ENCODE assay signal across 8 cellular contexts in genomic region chr10:92242910-92243671, GRCh38. TPM values are rescaled to one million over a fixed set of nuclear protein-coding genes. Genes with fewer than 3 reads are reported as not detected.
DNase-seq lines count a peak whose midpoint lies in the region; ATAC-seq and TF ChIP-seq lines count a peak whose summit lies in the region.

No MANE protein-coding gene starts in this region.

- H3K27ac ChIP-seq in SJCRH30 (no peak overlapping the region), adrenal gland (peak overlapping the region in 4 of 5 donors; percentile 8 to 61 (median 48)), neural progenitor cell (no peak overlapping the region), uterus (peak overlapping the region; percentile 22 to 50)

- peaks cover 24% of the 10 kb centered on the region for H3F3A ChIP-seq in neural progenitor cell (ENCODE audit: low read depth)

- H3K27me3 ChIP-seq in MG63 (no peaks in the 10 kb centered on the region), SJCRH30 (no peaks in the 10 kb centered on the region), adrenal gland (no peaks in the 10 kb centered on the region), neural progenitor cell (peaks cover 33% of the 10 kb centered on the region), uterus (no peaks in the 10 kb centered on the region)

- intact Hi-C loops in adrenal gland (cut with DNase I) (loop anchor here in 1 of 2 donors (5.0 kb wide), 1 partner anchor 49 kb away; the partner anchor contains the start of genes CPEB3 and MARCHF5), uterus (cut with DNase I; ENCODE audit: low total_unique reads) (no loop called here)

- TF ChIP-seq POLR2A in adrenal gland (IDR thresholded peaks at IDR 0.05), result peak in 1 of 2 donors; percentile 35
- no peak for TF ChIP-seq POLR2A in uterus (IDR thresholded peaks at IDR 0.05)

- no peaks in the 10 kb centered on the region for H3K9me3 Mint-ChIP-seq in neural progenitor cell

- ATAC-seq in omental fat pad (ENCODE audit: low FRiP score), result no peak

- no peak overlapping the region for H3K27ac Mint-ChIP-seq in neural progenitor cell

- H3K4me2 ChIP-seq in neural progenitor cell, result peak overlapping the region; percentile 70

- peaks cover 13% of the 10 kb centered on the region for H4K20me1 ChIP-seq in neural progenitor cell (ENCODE audit: low read depth)

- H3K36me3 Mint-ChIP-seq in neural progenitor cell, result no peaks in the 10 kb centered on the region

- H3K9me3 ChIP-seq in MG63 (no peaks in the 10 kb centered on the region), SJCRH30 (replicated peaks) (no peaks in the 10 kb centered on the region), adrenal gland (replicated peaks in 1 of 3) (no peaks in the 10 kb centered on the region), neural progenitor cell (ENCODE audit: low read depth) (no peaks in the 10 kb centered on the region), uterus (no peaks in the 10 kb centered on the region)

- DNase-seq in GF-D8 (lab: John Stamatoyannopoulos, UW) (peak; percentile 60), MG63 (peak; percentile 1), SJCRH30 (peak; percentile 56 to 67), adrenal gland (peak; percentile 56 to 81 (median 71)), glomerular endothelial cell (ENCODE audit: extremely low read depth, low read depth, low spot score) (peak; percentile 29), neural progenitor cell (ENCODE audit: low spot score) (peak; percentile 76), uterus (peak; percentile 30 to 39), omental fat pad (ENCODE audit: low spot score) (no peak)

- H3K36me3 ChIP-seq in MG63, result no peaks in the 10 kb centered on the region
- no peaks in the 10 kb centered on the region for H3K36me3 ChIP-seq in SJCRH30
- no peaks in the 10 kb centered on the region for H3K36me3 ChIP-seq in adrenal gland (replicated peaks in 1 of 2)
- H3K36me3 ChIP-seq in neural progenitor cell, result no peaks in the 10 kb centered on the region
- no peaks in the 10 kb centered on the region for H3K36me3 ChIP-seq in uterus

- H3K9ac ChIP-seq in neural progenitor cell, result no peak overlapping the region

- H3K4me3 Mint-ChIP-seq in neural progenitor cell, result peak overlapping the region; percentile 75

- no peak overlapping the region for H2AFZ ChIP-seq in neural progenitor cell (replicated peaks)

- WGBS in adrenal gland, 4 donors, result 4 to 7% (median 6%) methylated on average over 8 of the region's 8 CpGs

- peaks cover 26% of the 10 kb centered on the region for H3K4me1 Mint-ChIP-seq in neural progenitor cell

- TF ChIP-seq CTCF in adrenal gland (IDR thresholded peaks at IDR 0.05) (peak in 1 of 6 experiments; percentile 15), neural progenitor cell (IDR thresholded peaks at IDR 0.05) (no peak), uterus (IDR thresholded peaks at IDR 0.05) (no peak), omental fat pad (IDR thresholded peaks at IDR 0.05) (no peak)

- H3K4me1 ChIP-seq in SJCRH30 (no peaks in the 10 kb centered on the region), adrenal gland (replicated peaks in 1 of 2) (peaks cover 14 to 37% of the 10 kb centered on the region in 2 donors), neural progenitor cell (peaks cover 16% of the 10 kb centered on the region), uterus (peaks cover 0 to 4% of the 10 kb centered on the region in 2 donors)

- no peaks in the 10 kb centered on the region for H3K79me2 ChIP-seq in neural progenitor cell (ENCODE audit: low read depth)

- peaks cover 18% of the 10 kb centered on the region for H3K27me3 Mint-ChIP-seq in neural progenitor cell (ENCODE audit: insufficient read depth, low read depth)

- no peak overlapping the region; the same call in 1 of the 2 replicates for H3K4me3 ChIP-seq in MG63
- H3K4me3 ChIP-seq in SJCRH30, result peak overlapping the region; percentile 33
- H3K4me3 ChIP-seq in adrenal gland, result peak overlapping the region in 2 of 4 donors; percentile 22 to 53
- H3K4me3 ChIP-seq in neural progenitor cell, result peak overlapping the region; percentile 35
- H3K4me3 ChIP-seq in uterus, result peak overlapping the region in 1 of 2 donors; percentile 3

RNA-seq across cellular contexts. Expression of gene CPEB3, which starts 47.8 kb away (rescaled TPM):
- total RNA-seq in MG63 (2014; rRNA removed; shearing (Covaris generic); ENCODE audit: low replicate concordance), result 0.53 and 0.84 TPM in 2 replicates
- 1.7 and 1.8 TPM in 2 replicates for total RNA-seq in SJCRH30 (2014; rRNA removed; shearing (Covaris generic))
- 10 to 100 TPM in 1 of 8 donors, 1 to 10 TPM in 7; 5.1 to 13.4 (median 7.6) TPM for total RNA-seq in adrenal gland
- polyA plus RNA-seq in adrenal gland, result 1 to 10 TPM; 1.6 to 6.4 (median 3.0) TPM
- 0.63 and 1.6 TPM in 2 replicates for total RNA-seq in glomerular endothelial cell
- 1.3 and 2.2 TPM in 2 replicates for total RNA-seq in neural progenitor cell (ENCODE audit: low replicate concordance)
- 1 to 10 TPM; 2.6 to 5.4 (median 3.7) TPM for total RNA-seq in uterus
- total RNA-seq in omental fat pad, result 1 to 10 TPM; 2.8 to 6.3 (median 6.2) TPM

RNA-seq across cellular contexts. Expression of gene MARCHF5, which starts 47.9 kb away (rescaled TPM):
- 20.1 and 44.0 TPM in 2 replicates for total RNA-seq in MG63 (2014; rRNA removed; shearing (Covaris generic); ENCODE audit: low replicate concordance)
- 13.5 and 18.2 TPM in 2 replicates for total RNA-seq in SJCRH30 (2014; rRNA removed; shearing (Covaris generic))
- total RNA-seq in adrenal gland (10 to 100 TPM; 12.0 to 61.9 (median 32.4) TPM), glomerular endothelial cell (17.2 and 35.4 TPM in 2 replicates), neural progenitor cell (ENCODE audit: low replicate concordance) (22.7 and 28.7 TPM in 2 replicates), uterus (10 to 100 TPM in 3 of 4 donors, 1 to 10 TPM in 1; 2.8 to 43.7 (median 22.9) TPM), omental fat pad (10 to 100 TPM; 18.6 to 30.0 (median 26.5) TPM)
- 10 to 100 TPM; 10.0 to 47.5 (median 10.5) TPM for polyA plus RNA-seq in adrenal gland

Comparison
In these comparisons a context has a peak if more than half of its experiments do, and no peak if none do; other contexts are left out.
1. H3K27ac ChIP-seq: peak in adrenal gland (4 of 5) and uterus (2 of 2); none in SJCRH30 (single experiment) and neural progenitor cell (single experiment).